In the genomic region with DNA sequence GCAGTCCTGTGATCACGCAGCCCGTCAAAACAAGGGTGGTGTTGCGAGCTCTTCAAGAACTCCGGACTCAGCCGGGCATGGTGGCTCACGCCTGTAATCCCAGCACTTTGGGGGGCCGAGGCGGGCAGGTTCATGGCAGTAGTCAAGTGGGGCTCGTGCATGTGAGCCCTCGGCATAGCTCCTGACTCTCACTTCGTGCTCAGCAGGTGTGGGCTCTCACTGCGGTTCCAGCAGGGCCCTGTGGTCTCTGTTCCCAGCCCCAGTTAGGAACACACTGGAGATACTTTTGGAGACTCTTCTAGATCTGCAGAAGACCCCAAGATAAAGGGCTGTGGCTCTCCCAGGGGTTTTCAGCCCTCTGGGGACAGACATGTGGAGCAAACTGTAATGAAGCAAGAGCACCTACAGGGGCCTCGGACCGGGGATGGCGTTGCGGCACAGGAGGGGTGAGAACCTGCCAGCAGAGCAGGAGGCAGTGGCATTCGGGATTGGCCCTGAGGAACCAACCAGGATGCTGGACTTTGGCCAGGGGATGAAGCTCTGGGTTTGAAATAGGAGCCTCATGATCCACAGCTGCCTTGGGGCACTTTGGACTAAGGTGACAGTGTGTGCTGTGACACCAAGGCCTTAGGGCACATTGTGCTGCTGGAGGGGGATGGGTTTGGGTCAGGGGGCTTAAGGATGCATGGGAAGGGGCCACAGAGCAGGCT, we compare ENCODE assay signal across 15 cellular contexts.
DNase-seq lines count a peak whose midpoint lies in the region; ATAC-seq, FAIRE-seq and TF ChIP-seq lines count a peak whose summit lies in the region.
"Had no signal": no experiment of that assay in that cellular context is flagged by ENCODE, and none has a peak within 500 bp of the region (broad histone marks: within the 10 kb centered on the region; RNA-seq: fewer than 3 reads in every experiment).

No MANE protein-coding gene starts in this region.

- no peak overlapping the region for H3K14ac ChIP-seq in H1 (ENCODE audit: insufficient read length)

- no peak overlapping the region for H4K91ac ChIP-seq in H1 (replicated peaks; ENCODE audit: insufficient read length, low read length)

- H2BK15ac ChIP-seq in H1 (ENCODE audit: low read length): no peak overlapping the region

- DNase-seq in HepG2 (ENCODE audit: low spot score): no peak
- DNase-seq in right lobe of liver: no peak
- DNase-seq in NCI-H510A treated with DMSO at 0.1 percent for 48 hours (lab: John Stamatoyannopoulos, UW): peak; percentile 43
- no peak for DNase-seq in H1 (ENCODE audit: low read depth in 1 of 2, low spot score in 2 of 2)
- no peak for DNase-seq in stimulated activated CD4-positive, alpha-beta T cell treated with anti-CD3 and anti-CD28 coated beads, Interleukin-1b, Interleukin-23, amount 100 ng/mL, for 48 hours
- DNase-seq in activated effector memory CD4-positive, alpha-beta T cell treated with anti-CD3 and anti-CD28 coated beads, Interleukin-2, amount 50 U/mL, for 16 hours: no peak
- no peak for DNase-seq in NCI-H226
- DNase-seq: CD4-positive, CD25-positive, alpha-beta regulatory T cell; NCI-H1436 treated with DMSO at 0.1 percent for 48 hours; NCI-H446 treated with DMSO at 0.1 percent for 48 hours; Peyer's patch; SIG-M5 had no signal

- H3K27ac ChIP-seq in HepG2 (ENCODE audit: extremely low read length, insufficient read depth, low read length) (no peak overlapping the region), right lobe of liver (no peak overlapping the region), H1 (ENCODE audit: low read depth, low read length) (no peak overlapping the region)
- H3K27ac ChIP-seq: Peyer's patch had no signal

- no peak overlapping the region for H2BK120ac ChIP-seq in H1 (replicated peaks; ENCODE audit: low read depth, low read length)

- H2AFZ ChIP-seq in HepG2 (ENCODE audit: low read length) (no peak overlapping the region), H1 (ENCODE audit: low read length) (no peak overlapping the region)

- H3K23ac ChIP-seq in H1 (ENCODE audit: insufficient read length): no peak overlapping the region

- H3K4me1 ChIP-seq in HepG2 (ENCODE audit: insufficient read depth, low read length) (no peaks in the 10 kb centered on the region), right lobe of liver (no peaks in the 10 kb centered on the region), H1 (replicated peaks in 1 of 4; ENCODE audit: control insufficient read depth in 3 of 4, insufficient read depth in 4 of 4, low read length in 3 of 4) (no peaks in the 10 kb centered on the region; a peak in 3 of 7 replicates)
- H3K4me1 ChIP-seq: HAP-1, Peyer's patch had no signal

- no peak overlapping the region for H3K9ac ChIP-seq in HepG2 (ENCODE audit: insufficient read depth, low read depth, low read length)
- no peak overlapping the region for H3K9ac ChIP-seq in H1 (replicated peaks in 1 of 4; ENCODE audit: extremely low read depth in 1 of 4, low read depth in 3 of 4, low read length in 3 of 4)

- ATAC-seq in HepG2: peak; percentile 31; the same call in 2 of the 3 replicates
- ATAC-seq in right lobe of liver: no peak
- no peak for ATAC-seq in GM18873 (IDR thresholded peaks at IDR 0.05; ENCODE audit: low FRiP score, unreplicated experiment)

- no peak for TF ChIP-seq POLR2A in HepG2 (IDR thresholded peaks at IDR 0.05; ENCODE audit: insufficient read depth in 1 of 2, low read depth in 2 of 2, low read length in 2 of 2)
- no peak for TF ChIP-seq POLR2A in right lobe of liver (IDR thresholded peaks at IDR 0.05)
- TF ChIP-seq POLR2A in H1 (IDR thresholded peaks at IDR 0.05; ENCODE audit: control extremely low read depth in 1 of 2, low read depth in 2 of 2, low read length in 2 of 2): no peak

- TF ChIP-seq RAD21 in HepG2 (CRISPR knock-in tag; IDR thresholded peaks at IDR 0.05) (no peak), H1 (IDR thresholded peaks at IDR 0.05 in 1 of 2, conservative IDR thresholded peaks at IDR 0.05 in 1 of 2; ENCODE audit: low read depth in 2 of 2, low read length in 2 of 2) (peak in 1 of 2 experiments; percentile 8; a peak in 1 of 4 replicates)

- no peak overlapping the region for H3K18ac ChIP-seq in H1 (ENCODE audit: extremely low read depth, low read length)

- 0 out of 2 replicates have a peak overlapping the region, but pooled peaks have one; percentile 5 for H4K8ac ChIP-seq in H1 (ENCODE audit: extremely low read depth, insufficient read depth, low read length)

- FAIRE-seq in HepG2 (lab: Jason Lieb, UNC): no peak
- FAIRE-seq in H1 (lab: Jason Lieb, UNC): no peak
- FAIRE-seq: A204.1 had no signal

- no peak overlapping the region for H4K5ac ChIP-seq in H1 (ENCODE audit: insufficient read length, low read depth, low read length)

- H3K79me2 ChIP-seq in HepG2 (ENCODE audit: insufficient read depth, low read length): no peaks in the 10 kb centered on the region
- no peaks in the 10 kb centered on the region for H3K79me2 ChIP-seq in H1 (ENCODE audit: control insufficient read depth in 1 of 2, insufficient read depth in 2 of 2, low read length in 2 of 2)

- no peak overlapping the region for H2BK20ac ChIP-seq in H1 (ENCODE audit: low read length)

- H3K4me2 ChIP-seq in HepG2 (ENCODE audit: low read depth, low read length) (no peak overlapping the region), H1 (ENCODE audit: insufficient read depth in 1 of 2, low read depth in 2 of 2, low read length in 2 of 2) (no peak overlapping the region)

- TF ChIP-seq CTCF in HepG2 (CRISPR knock-in tag; IDR thresholded peaks at IDR 0.05) (no peak), right lobe of liver (IDR thresholded peaks at IDR 0.05) (no peak), H1 (IDR thresholded peaks at IDR 0.05; ENCODE audit: control extremely low read depth in 1 of 3, insufficient read depth in 1 of 3, low read depth in 1 of 3, low read length in 3 of 3) (no peak)

- H3K4me3 ChIP-seq in HepG2 (replicated peaks in 1 of 3; ENCODE audit: insufficient read depth in 1 of 3, low read depth in 2 of 3, low read length in 3 of 3): no peak overlapping the region
- no peak overlapping the region for H3K4me3 ChIP-seq in right lobe of liver
- no peak overlapping the region for H3K4me3 ChIP-seq in H1 (ENCODE audit: extremely low read depth in 1 of 4, insufficient read depth in 2 of 4, low read depth in 3 of 4, low read length in 4 of 4)
- H3K4me3 ChIP-seq: HAP-1, Peyer's patch had no signal

- H3K79me1 ChIP-seq in H1 (ENCODE audit: low read depth, low read length): no peaks in the 10 kb centered on the region

- POLR2A ChIA-PET in HepG2 (lab: Yijun Ruan, JAX) (no interaction called here), H1 (lab: Charles Lee; ENCODE audit: partially characterized antibody) (no interaction called here)

- H3K4ac ChIP-seq in H1 (replicated peaks; ENCODE audit: insufficient read length, low read depth, low read length): no peak overlapping the region

- H4K20me1 ChIP-seq in HepG2 (ENCODE audit: insufficient read depth, low read length) (no peaks in the 10 kb centered on the region), H1 (replicated peaks in 1 of 2; ENCODE audit: control insufficient read depth in 1 of 2, insufficient read depth in 2 of 2, low read length in 2 of 2) (no peaks in the 10 kb centered on the region)

- BruUV-seq in HepG2 (replicated peaks; lab: Mats Ljungman, UMichigan): no TSS peak

- no peak overlapping the region for H2AK5ac ChIP-seq in H1 (ENCODE audit: low read depth, low read length)

- WGBS in HepG2 (ENCODE audit: low lambda C conversion rate): 90% methylated on average over 2 of the region's 17 CpGs
- 68% methylated on average over 5 of the region's 17 CpGs for WGBS in right lobe of liver (ENCODE audit: insufficient coverage, low coverage, low lambda C conversion rate, missing lambda C conversion rate)
- 92% methylated on average over 17 of the region's 17 CpGs; no CpG with 5 or more reads in 1 of the 2 experiments for WGBS in H1 (ENCODE audit: extremely low coverage in 1 of 2, insufficient coverage in 1 of 2, insufficient read length in 1 of 2, insufficient replicate concordance in 2 of 2, low coverage in 1 of 2, low lambda C conversion rate in 2 of 2, missing lambda C conversion rate in 1 of 2), 2 experiments

- H3K36me3 ChIP-seq in HepG2 (replicated peaks in 1 of 2; ENCODE audit: control insufficient read depth in 1 of 2, insufficient read depth in 2 of 2, low read length in 2 of 2) (no peaks in the 10 kb centered on the region), right lobe of liver (no peaks in the 10 kb centered on the region), H1 (ENCODE audit: control insufficient read depth in 2 of 4, insufficient read depth in 4 of 4, low read length in 3 of 4) (no peaks in the 10 kb centered on the region)
- H3K36me3 ChIP-seq: HAP-1, Peyer's patch had no signal

- TF ChIP-seq EP300 in HepG2 (IDR thresholded peaks at IDR 0.05; ENCODE audit: low read depth in 2 of 2, low read length in 2 of 2) (no peak), HepG2 (CRISPR knock-in tag; IDR thresholded peaks at IDR 0.05; ENCODE audit: borderline replicate concordance) (no peak), H1 (IDR thresholded peaks at IDR 0.05; ENCODE audit: borderline replicate concordance in 1 of 2, low read depth in 2 of 2, low read length in 2 of 2) (no peak)

- no peak overlapping the region for H2BK12ac ChIP-seq in H1 (ENCODE audit: low read depth, low read length)

- H3K9me3 ChIP-seq in HepG2 (ENCODE audit: low read length): no peaks in the 10 kb centered on the region
- no peaks in the 10 kb centered on the region for H3K9me3 ChIP-seq in right lobe of liver
- H3K9me3 ChIP-seq in H1 (ENCODE audit: insufficient read depth in 2 of 2, low read depth in 1 of 2, low read length in 1 of 2): no peaks in the 10 kb centered on the region
- H3K9me3 ChIP-seq: HAP-1, Peyer's patch had no signal

- CTCF ChIA-PET in HepG2 (lab: Yijun Ruan, JAX; ENCODE audit: low intra/inter-chr PET ratio, low total read pairs): no interaction called here
- CTCF ChIA-PET in H1 (lab: Charles Lee; ENCODE audit: partially characterized antibody): interaction anchor here (0.7 to 2.4 kb wide), 6 partner anchors 24 to 419 kb away, joined by 3 to 7 read pairs (median 3); no protein-coding TSS in a partner anchor

- no peaks in the 10 kb centered on the region for H3K23me2 ChIP-seq in H1 (ENCODE audit: low read depth, low read length)

- in situ Hi-C loops in HepG2 (cut with HindIII; ENCODE audit: extremely low pct_ligation_motif_present, low pct_unique_long_range_greater_than_20kb): no loop called here

- H3K27me3 ChIP-seq in HepG2 (ENCODE audit: control insufficient read depth in 1 of 2, insufficient read depth in 2 of 2, low read length in 2 of 2): peaks cover 0 to 30% of the 10 kb centered on the region in 2 experiments; a peak in 2 of 5 replicates
- no peaks in the 10 kb centered on the region for H3K27me3 ChIP-seq in right lobe of liver
- H3K27me3 ChIP-seq in H1 (replicated peaks in 1 of 4; ENCODE audit: control insufficient read depth in 3 of 4, extremely low read depth in 1 of 4, insufficient read depth in 3 of 4, low read length in 3 of 4): no peaks in the 10 kb centered on the region; a peak in 1 of 7 replicates
- H3K27me3 ChIP-seq: Peyer's patch had no signal

- H2BK5ac ChIP-seq in H1 (ENCODE audit: low read depth, low read length): no peak overlapping the region

- H3K56ac ChIP-seq in H1 (replicated peaks; ENCODE audit: insufficient read length, low read depth, low read length): no peak overlapping the region

- intact Hi-C loops in HepG2 (cut with micrococcal nuclease; ENCODE audit: unreplicated experiment) (no loop called here), right lobe of liver (cut with DNase I) (loop anchor here (10.0 kb wide), 1 partner anchor 416 kb away; no protein-coding TSS in a partner anchor)

TF ChIP-seq in H1, 55 proteins besides CTCF, POLR2A, EP300 and RAD21 (continues in another document):
- no peak for TF ChIP-seq BACH1 (IDR thresholded peaks at IDR 0.05; ENCODE audit: low read length)
